Comparison of ENCODE assay signal across 9 cellular contexts in the genomic region with DNA sequence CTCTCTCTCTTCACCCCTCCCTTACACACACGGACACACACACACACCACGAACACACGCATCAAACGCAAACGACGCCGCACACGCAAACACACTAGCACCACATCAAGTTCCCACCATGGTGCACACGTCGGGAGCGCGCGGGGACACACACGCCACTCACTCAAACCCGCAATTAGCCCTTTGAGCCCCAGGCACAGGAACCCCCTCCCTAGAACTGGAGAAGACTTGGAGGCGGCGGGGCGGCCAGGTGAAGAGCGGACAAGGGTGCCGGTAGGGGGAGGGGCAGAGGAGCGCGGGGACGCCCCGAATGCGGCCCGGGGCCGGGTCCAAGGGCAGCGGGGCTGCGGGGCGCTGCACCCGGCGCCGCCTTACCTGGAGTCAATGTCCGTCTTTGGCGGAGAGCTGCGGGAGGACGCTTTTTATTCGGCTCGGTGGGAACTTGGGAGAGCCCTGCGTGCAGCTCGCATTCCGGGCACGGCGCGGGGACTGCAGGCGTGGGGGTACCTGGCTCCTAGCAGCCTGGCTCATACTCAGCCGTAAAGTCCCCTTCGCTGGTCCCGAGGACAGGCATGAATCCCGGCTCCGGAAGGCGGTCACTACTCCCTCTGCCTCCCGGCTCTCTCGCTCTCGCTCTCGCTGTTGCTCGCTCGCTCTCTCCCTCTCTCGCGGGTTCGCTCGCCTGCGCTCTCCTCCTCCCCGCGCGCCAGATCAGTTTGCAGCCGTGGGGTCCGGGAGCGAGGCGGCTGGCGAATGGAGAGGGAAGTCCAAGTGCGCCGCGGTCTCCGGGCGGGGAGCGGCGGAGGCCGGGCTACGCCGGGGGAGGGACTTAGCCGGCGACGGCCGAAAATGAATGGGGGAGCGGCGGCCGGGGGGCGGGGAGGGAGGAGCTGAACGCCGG. TPM values are rescaled to one million over a fixed set of nuclear protein-coding genes. Genes with fewer than 3 reads are reported as not detected.
DNase-seq lines count a peak whose midpoint lies in the region; ATAC-seq, FAIRE-seq and TF ChIP-seq lines count a peak whose summit lies in the region.
"Had no signal": no experiment of that assay in that cellular context is flagged by ENCODE, and none has a peak within 500 bp of the region (broad histone marks: within the 10 kb centered on the region; RNA-seq: fewer than 3 reads in every experiment).

A gene with protein sequence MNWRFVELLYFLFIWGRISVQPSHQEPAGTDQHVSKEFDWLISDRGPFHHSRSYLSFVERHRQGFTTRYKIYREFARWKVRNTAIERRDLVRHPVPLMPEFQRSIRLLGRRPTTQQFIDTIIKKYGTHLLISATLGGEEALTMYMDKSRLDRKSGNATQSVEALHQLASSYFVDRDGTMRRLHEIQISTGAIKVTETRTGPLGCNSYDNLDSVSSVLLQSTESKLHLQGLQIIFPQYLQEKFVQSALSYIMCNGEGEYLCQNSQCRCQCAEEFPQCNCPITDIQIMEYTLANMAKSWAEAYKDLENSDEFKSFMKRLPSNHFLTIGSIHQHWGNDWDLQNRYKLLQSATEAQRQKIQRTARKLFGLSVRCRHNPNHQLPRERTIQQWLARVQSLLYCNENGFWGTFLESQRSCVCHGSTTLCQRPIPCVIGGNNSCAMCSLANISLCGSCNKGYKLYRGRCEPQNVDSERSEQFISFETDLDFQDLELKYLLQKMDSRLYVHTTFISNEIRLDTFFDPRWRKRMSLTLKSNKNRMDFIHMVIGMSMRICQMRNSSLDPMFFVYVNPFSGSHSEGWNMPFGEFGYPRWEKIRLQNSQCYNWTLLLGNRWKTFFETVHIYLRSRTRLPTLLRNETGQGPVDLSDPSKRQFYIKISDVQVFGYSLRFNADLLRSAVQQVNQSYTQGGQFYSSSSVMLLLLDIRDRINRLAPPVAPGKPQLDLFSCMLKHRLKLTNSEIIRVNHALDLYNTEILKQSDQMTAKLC (minus strand): TSS at position 755 of the 901 bp plus-strand sequence. CDS start 56,080 bp downstream, outside the sequence.

- intact Hi-C loops in mammary epithelial cell (cut with micrococcal nuclease), result loop anchor here (2.0 to 10.0 kb wide), 5 partner anchors 367 to 1727 kb away; no protein-coding TSS in a partner anchor
- intact Hi-C loops in kidney (cut with DNase I), result no loop called here

- no peak for TF ChIP-seq CTCF in mammary epithelial cell (conservative IDR thresholded peaks at IDR 0.05 in 1 of 2, IDR thresholded peaks at IDR 0.05 in 1 of 2; ENCODE audit: extremely low read depth in 1 of 2, insufficient read depth in 1 of 2, low read depth in 1 of 2, low read length in 2 of 2)
- no peak for TF ChIP-seq CTCF in kidney (IDR thresholded peaks at IDR 0.05; ENCODE audit: borderline replicate concordance, extremely low read depth, insufficient read depth)

- H3K27ac ChIP-seq in mammary epithelial cell (ENCODE audit: insufficient read depth, low read depth, low read length) (no peak within 1 kb of the TSS), kidney (ENCODE audit: low read depth in 2 of 2, low read length in 2 of 2) (no peak within 1 kb of the TSS)

- FAIRE-seq in kidney (lab: Jason Lieb, UNC), result no peak
- FAIRE-seq: G401.6 had no signal

- H3K9me3 ChIP-seq in mammary epithelial cell (replicated peaks; ENCODE audit: insufficient read depth, low read length), result no peaks in the 10 kb centered on the region
- H3K9me3 ChIP-seq in kidney (ENCODE audit: control insufficient read depth in 1 of 2, low read length in 2 of 2), result no peaks in the 10 kb centered on the region

- H3K4me1 ChIP-seq in mammary epithelial cell (ENCODE audit: insufficient read depth, low read length), result peaks cover 8% of the 10 kb centered on the region
- no peaks in the 10 kb centered on the region for H3K4me1 ChIP-seq in kidney (ENCODE audit: control insufficient read depth in 1 of 2, insufficient read depth in 1 of 2, low read depth in 1 of 2, low read length in 2 of 2)

- CTCF ChIA-PET in mammary epithelial cell (lab: Charles Lee; ENCODE audit: low non-redundant PET), result interaction anchor here (0.6 kb wide), 1 partner anchor 351 kb away, joined by 3 read pairs; no protein-coding TSS in a partner anchor

- peaks cover 9% of the 10 kb centered on the region for H3K27me3 ChIP-seq in mammary epithelial cell (ENCODE audit: insufficient read depth, low read length)

- dilution Hi-C loops in mammary epithelial cell (cut with HindIII; ENCODE audit: low sequenced_read_pairs), result loop anchor here (5.0 kb wide), 1 partner anchor 48 kb away; no protein-coding TSS in a partner anchor

- H3K36me3 ChIP-seq in mammary epithelial cell (ENCODE audit: insufficient read depth, low read length), result no peaks in the 10 kb centered on the region
- no peaks in the 10 kb centered on the region for H3K36me3 ChIP-seq in kidney (ENCODE audit: control insufficient read depth in 1 of 2, insufficient read depth in 2 of 2, low read length in 2 of 2)

- H3K79me2 ChIP-seq in mammary epithelial cell (ENCODE audit: insufficient read depth, low read length), result no peaks in the 10 kb centered on the region

- in situ Hi-C loops in mammary epithelial cell (cut with MboI; ENCODE audit: low sequenced_read_pairs in 2 of 2), result loop anchor here (10.0 kb wide), 2 partner anchors 774 to 844 kb away; no protein-coding TSS in a partner anchor

- 4% methylated on average over 21 of the region's 91 CpGs for WGBS in mammary epithelial cell (ENCODE audit: low coverage, missing lambda C conversion rate)

- H3K4me2 ChIP-seq in mammary epithelial cell (ENCODE audit: insufficient read depth, low read depth, low read length), result peak within 1 kb of the TSS; percentile 96

- no peak for ATAC-seq in HG02885 (IDR thresholded peaks at IDR 0.05; ENCODE audit: poor library complexity, unreplicated experiment)

- DNase-seq in stimulated activated CD4-positive, alpha-beta T cell treated with anti-CD3 and anti-CD28 coated beads, Interleukin-15, amount 100 ng/mL, for 24 hours, result peak; percentile 4
- no peak for DNase-seq in stimulated activated CD4-positive, alpha-beta T cell treated with anti-CD3 and anti-CD28 coated beads, Interleukin-1b, Interleukin-23, amount 100 ng/mL, for 48 hours
- DNase-seq in mammary epithelial cell, result peak; percentile 76
- DNase-seq in kidney, result peak; percentile 70
- DNase-seq in superior temporal gyrus (ENCODE audit: extremely low spot score), result peak; percentile 61
- DNase-seq in RPMI8226, result no peak
- DNase-seq in NCI-H526 (lab: John Stamatoyannopoulos, UW), result no peak

- H2AFZ ChIP-seq in mammary epithelial cell (ENCODE audit: low read depth, low read length), result peak within 1 kb of the TSS; percentile 91

- no peaks in the 10 kb centered on the region for H4K20me1 ChIP-seq in mammary epithelial cell (ENCODE audit: insufficient read depth, low read length)

- H3K4me3 ChIP-seq in mammary epithelial cell (replicated peaks in 1 of 3; ENCODE audit: insufficient read depth in 1 of 3, low read depth in 2 of 3, low read length in 3 of 3), result peak within 1 kb of the TSS; percentile 60 to 63 (median 60)
- H3K4me3 ChIP-seq in kidney (ENCODE audit: low read length in 2 of 2), result peak within 1 kb of the TSS; percentile 32 to 53

- no TSS peak for BruUV-seq in mammary epithelial cell (replicated peaks; lab: Mats Ljungman, UMichigan)

- H3K9ac ChIP-seq in mammary epithelial cell (ENCODE audit: insufficient read depth, low read length), result no peak within 1 kb of the TSS
- no peak within 1 kb of the TSS for H3K9ac ChIP-seq in kidney (ENCODE audit: low read length in 2 of 2)

RNA-seq across cellular contexts. Expression of the gene that starts here (rescaled TPM):
- total RNA-seq in mammary epithelial cell (10 to 100 TPM in 1 of 2 donors, 1 to 10 TPM in 1; 5.7 to 22.2 TPM), kidney (1.4 TPM)
- polyA plus RNA-seq in mammary epithelial cell (0.82 TPM), kidney (ENCODE audit: insufficient read depth, low read depth, low replicate concordance) (0.84 TPM)
- not detected for polyA minus RNA-seq in mammary epithelial cell

Comparison
In these comparisons a context has a peak if more than half of its experiments do, and no peak if none do; other contexts are left out.
1. DNase-seq: peak in stimulated activated CD4-positive, alpha-beta T cell treated with anti-CD3 and anti-CD28 coated beads, Interleukin-15, amount 100 ng/mL, for 24 hours (single experiment), mammary epithelial cell (single experiment), kidney (single experiment) and superior temporal gyrus (single experiment); none in stimulated activated CD4-positive, alpha-beta T cell treated with anti-CD3 and anti-CD28 coated beads, Interleukin-1b, Interleukin-23, amount 100 ng/mL, for 48 hours (single experiment), RPMI8226 (single experiment) and NCI-H526 (0 of 2).